In genomic region chr17:70184770-70185169, GRCh38 we compare ENCODE assay signal across 16 cellular contexts. TPM values are rescaled to one million over a fixed set of nuclear protein-coding genes. Genes with fewer than 3 reads are reported as not detected.
A peak's percentile ranks its signal among the peaks of the same experiment; 100 is the strongest.
DNase-seq lines count a peak whose midpoint lies in the region; ATAC-seq and TF ChIP-seq lines count a peak whose summit lies in the region.
"Had no signal": no experiment of that assay in that cellular context is flagged by ENCODE, and none has a peak within 500 bp of the region (broad histone marks: within the 10 kb centered on the region; RNA-seq: fewer than 3 reads in every experiment).

No MANE protein-coding gene starts in this region.

- WGBS in adrenal gland, 4 donors = 31 to 38% (median 35%) methylated on average over 4 of the region's 4 CpGs

- intact Hi-C loops in adrenal gland (cut with DNase I) (no loop called here), gastrocnemius medialis (cut with DNase I; ENCODE audit: low total_unique reads) (no loop called here)

- in situ Hi-C loops in gastrocnemius medialis (cut with MboI; ENCODE audit: low sequenced_read_pairs in 4 of 4) = no loop called here

- H3K9me3 ChIP-seq in adrenal gland (replicated peaks in 1 of 3) (no peaks in the 10 kb centered on the region), gastrocnemius medialis (no peaks in the 10 kb centered on the region)

- peak; percentile 50 to 57 for ATAC-seq in gastrocnemius medialis
- no peak for ATAC-seq in stimulated activated memory B cell treated with anti-CD40 and anti-IgM and Interleukin-4, amounts not matched to agents 10 μg/mL and 1 μg/mL and 100 μg/mL, for 72 hours
- ATAC-seq: activated CD8-positive, alpha-beta memory T cell treated with anti-CD3 and anti-CD28 coated beads, Interleukin-2, amount 10 ng/mL, durations not matched to agents 7 days and 5 days; right cardiac atrium; stimulated activated naive CD8-positive, alpha-beta T cell treated with anti-CD3 and anti-CD28 coated beads, Interleukin-15, Interleukin-2, amounts not matched to agents 100 U/mL and 50 U/mL, for 24 hours had no signal

- no peak overlapping the region for H3K4me3 Mint-ChIP-seq in stimulated activated memory B cell treated with anti-CD40 and anti-IgM and Interleukin-4, amounts not matched to agents 10 μg/mL and 1 μg/mL and 100 μg/mL, for 72 hours
- H3K4me3 Mint-ChIP-seq: activated CD8-positive, alpha-beta memory T cell treated with anti-CD3 and anti-CD28 coated beads, Interleukin-2, amount 10 ng/mL, durations not matched to agents 7 days and 5 days; activated naive CD4-positive, alpha-beta T cell treated with anti-CD3 and anti-CD28 coated beads for 36 hours; CD4-positive, alpha-beta memory T cell had no signal

- no peaks in the 10 kb centered on the region for H3K36me3 ChIP-seq in adrenal gland (replicated peaks in 1 of 2)
- H3K36me3 ChIP-seq in gastrocnemius medialis = no peaks in the 10 kb centered on the region

- no peak overlapping the region for H3K27ac ChIP-seq in adrenal gland
- peak overlapping the region; percentile 45 to 92 (median 70) for H3K27ac ChIP-seq in gastrocnemius medialis
- H3K27ac ChIP-seq: SK-N-MC, WERI-Rb-1 had no signal

- H3K36me3 Mint-ChIP-seq in stimulated activated memory B cell treated with anti-CD40 and anti-IgM and Interleukin-4, amounts not matched to agents 10 μg/mL and 1 μg/mL and 100 μg/mL, for 72 hours = no peaks in the 10 kb centered on the region
- H3K36me3 Mint-ChIP-seq: activated CD8-positive, alpha-beta memory T cell treated with anti-CD3 and anti-CD28 coated beads, Interleukin-2, amount 10 ng/mL, durations not matched to agents 7 days and 5 days; CD4-positive, alpha-beta memory T cell had no signal

- peaks cover 5% of the 10 kb centered on the region for H3K9me3 Mint-ChIP-seq in stimulated activated memory B cell treated with anti-CD40 and anti-IgM and Interleukin-4, amounts not matched to agents 10 μg/mL and 1 μg/mL and 100 μg/mL, for 72 hours
- H3K9me3 Mint-ChIP-seq: activated naive CD4-positive, alpha-beta T cell treated with anti-CD3 and anti-CD28 coated beads for 36 hours had no signal

- H3K27me3 Mint-ChIP-seq in stimulated activated memory B cell treated with anti-CD40 and anti-IgM and Interleukin-4, amounts not matched to agents 10 μg/mL and 1 μg/mL and 100 μg/mL, for 72 hours = peaks cover 17% of the 10 kb centered on the region

- H3K4me1 ChIP-seq in adrenal gland (replicated peaks in 1 of 2) (no peaks in the 10 kb centered on the region), gastrocnemius medialis (peaks cover 63 to 65% of the 10 kb centered on the region in 2 donors)

- TF ChIP-seq POLR2A in adrenal gland (IDR thresholded peaks at IDR 0.05) (no peak), gastrocnemius medialis (IDR thresholded peaks at IDR 0.05) (no peak)

- H3K27ac Mint-ChIP-seq in stimulated activated memory B cell treated with anti-CD40 and anti-IgM and Interleukin-4, amounts not matched to agents 10 μg/mL and 1 μg/mL and 100 μg/mL, for 72 hours = no peak overlapping the region
- H3K27ac Mint-ChIP-seq: activated CD8-positive, alpha-beta memory T cell treated with anti-CD3 and anti-CD28 coated beads, Interleukin-2, amount 10 ng/mL, durations not matched to agents 7 days and 5 days; activated naive CD4-positive, alpha-beta T cell treated with anti-CD3 and anti-CD28 coated beads for 36 hours; CD4-positive, alpha-beta memory T cell had no signal

- DNase-seq in GM04503 (ENCODE audit: low read depth) (peak; percentile 14), adrenal gland (peak in 5 of 7 donors; percentile 19 to 51 (median 31)), fibroblast of the aortic adventitia (ENCODE audit: low read depth) (peak; percentile 19), gastrocnemius medialis (peak in 1 of 2 donors; percentile 36), GM20000 (ENCODE audit: low spot score) (no peak), OCI-M1 (lab: John Stamatoyannopoulos, UW) (no peak), NCI-H1930 (lab: John Stamatoyannopoulos, UW) (no peak)
- DNase-seq: activated CD8-positive, alpha-beta memory T cell treated with anti-CD3 and anti-CD28 coated beads, Interleukin-2, amount 10 ng/mL, durations not matched to agents 7 days and 5 days; activated naive CD4-positive, alpha-beta T cell treated with anti-CD3 and anti-CD28 coated beads for 36 hours; CD4-positive, alpha-beta memory T cell; MM.1S; right cardiac atrium; stimulated activated naive CD8-positive, alpha-beta T cell treated with anti-CD3 and anti-CD28 coated beads, Interleukin-15, Interleukin-2, amounts not matched to agents 100 U/mL and 50 U/mL, for 24 hours; WERI-Rb-1 had no signal

- no peaks in the 10 kb centered on the region for H3K4me1 Mint-ChIP-seq in stimulated activated memory B cell treated with anti-CD40 and anti-IgM and Interleukin-4, amounts not matched to agents 10 μg/mL and 1 μg/mL and 100 μg/mL, for 72 hours
- H3K4me1 Mint-ChIP-seq: activated CD8-positive, alpha-beta memory T cell treated with anti-CD3 and anti-CD28 coated beads, Interleukin-2, amount 10 ng/mL, durations not matched to agents 7 days and 5 days; CD4-positive, alpha-beta memory T cell had no signal

- TF ChIP-seq CTCF in adrenal gland (IDR thresholded peaks at IDR 0.05) = no peak
- no peak for TF ChIP-seq CTCF in fibroblast of the aortic adventitia (IDR thresholded peaks at IDR 0.05; ENCODE audit: insufficient read depth, low read length)
- TF ChIP-seq CTCF in gastrocnemius medialis (IDR thresholded peaks at IDR 0.05 in 4 of 5, conservative IDR thresholded peaks at IDR 0.05 in 1 of 5) = no peak
- no peak for TF ChIP-seq CTCF in GM20000 (IDR thresholded peaks at IDR 0.05; ENCODE audit: extremely low read depth, missing control alignments)

- H3K4me3 ChIP-seq in adrenal gland (no peak overlapping the region), fibroblast of the aortic adventitia (ENCODE audit: low read depth, low read length) (no peak overlapping the region), gastrocnemius medialis (no peak overlapping the region)
- H3K4me3 ChIP-seq: SK-N-MC had no signal

- H3K27me3 ChIP-seq in adrenal gland = no peaks in the 10 kb centered on the region
- no peaks in the 10 kb centered on the region for H3K27me3 ChIP-seq in gastrocnemius medialis

RNA-seq across cellular contexts. Expression of gene KCNJ2, which starts 15.4 kb away (rescaled TPM):
- total RNA-seq in adrenal gland (1 to 10 TPM in 7 of 8 donors, under 1 TPM in 1; 0.79 to 3.6 (median 2.2) TPM), fibroblast of the aortic adventitia (ENCODE audit: low replicate concordance) (1.4 and 12.7 TPM in 2 replicates), gastrocnemius medialis (10 to 100 TPM in 2 of 4 donors, 1 to 10 TPM in 2; 7.3 to 18.9 (median 10.6) TPM)
- 1 to 10 TPM in 1 of 3 donors, under 1 TPM in 2; 0.22 to 1.3 (median 0.91) TPM for polyA plus RNA-seq in adrenal gland
- total RNA-seq: activated CD8-positive, alpha-beta memory T cell treated with anti-CD3 and anti-CD28 coated beads, Interleukin-2, amount 10 ng/mL, durations not matched to agents 7 days and 5 days; activated naive CD4-positive, alpha-beta T cell treated with anti-CD3 and anti-CD28 coated beads for 36 hours; CD4-positive, alpha-beta memory T cell had no signal
- polyA plus RNA-seq: CD4-positive, alpha-beta memory T cell had no signal

Comparison
In these comparisons a context has a peak if more than half of its experiments do, and no peak if none do; other contexts are left out.
1. DNase-seq: peak in GM04503 (single experiment), adrenal gland (5 of 7) and fibroblast of the aortic adventitia (single experiment); none in GM20000 (single experiment), OCI-M1 (single experiment) and NCI-H1930 (0 of 2).
2. H3K27ac ChIP-seq: peak in gastrocnemius medialis (4 of 4); none in adrenal gland (0 of 5).